ENCODE assay signal across 11 cellular contexts in the genomic region with DNA sequence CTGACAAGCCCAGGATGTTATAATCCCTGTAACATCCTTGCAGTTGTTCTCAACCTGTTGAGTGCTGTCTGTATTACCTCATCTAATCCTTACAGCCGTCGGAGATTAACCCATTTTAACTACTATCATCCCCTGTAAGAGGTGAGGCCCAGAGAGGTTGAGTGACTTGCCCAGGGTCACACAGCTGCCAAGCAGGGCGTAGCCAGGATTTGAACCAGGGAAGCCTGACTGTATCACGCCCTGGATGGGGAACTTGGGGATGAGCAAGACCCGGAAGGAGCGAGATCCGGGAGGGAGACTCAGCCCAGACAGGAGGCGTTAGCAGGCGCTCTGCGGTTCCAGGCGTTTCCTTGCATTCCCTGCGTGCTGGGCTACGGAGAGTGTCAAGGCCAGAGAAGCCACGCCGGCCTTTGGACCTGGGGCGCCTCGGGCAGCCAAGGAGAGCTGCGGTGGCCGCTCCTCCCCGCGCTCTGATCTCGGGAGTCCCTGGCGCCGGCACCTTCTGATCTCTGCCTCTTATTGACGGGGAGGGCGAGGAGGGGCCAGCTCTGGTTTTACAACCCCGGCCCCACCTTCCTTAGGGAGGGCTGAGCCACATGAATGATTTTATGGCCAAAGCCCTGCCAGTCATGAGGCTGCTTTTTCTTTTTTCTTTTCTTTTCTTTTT. TPM values are rescaled to one million over a fixed set of nuclear protein-coding genes. Genes with fewer than 3 reads are reported as not detected.
DNase-seq lines count a peak whose midpoint lies in the region; ATAC-seq and TF ChIP-seq lines count a peak whose summit lies in the region.
"Had no signal": no experiment of that assay in that cellular context is flagged by ENCODE, and none has a peak within 500 bp of the region (broad histone marks: within the 10 kb centered on the region; RNA-seq: fewer than 3 reads in every experiment).

No MANE protein-coding gene starts in this region.

- no peak overlapping the region for H3K27ac ChIP-seq in neural progenitor cell

- no peak overlapping the region for H3K9ac ChIP-seq in neural progenitor cell

- H3K4me1 ChIP-seq in neural progenitor cell = peaks cover 11% of the 10 kb centered on the region

- H3K36me3 ChIP-seq in neural progenitor cell = no peaks in the 10 kb centered on the region

- H3K27ac Mint-ChIP-seq in Calu3 (ENCODE audit: unreplicated experiment) (no peak overlapping the region), neural progenitor cell (peak overlapping the region; percentile 46)
- H3K27ac Mint-ChIP-seq: activated naive CD4-positive, alpha-beta T cell treated with anti-CD3 and anti-CD28 coated beads, Interleukin-2, amount 50 U/mL, for 72 hours had no signal

- H3K4me1 Mint-ChIP-seq in Calu3 (ENCODE audit: low read depth, unreplicated experiment) (peaks cover 28% of the 10 kb centered on the region), neural progenitor cell (peaks cover 25% of the 10 kb centered on the region)

- H3K9me3 Mint-ChIP-seq in Calu3 (ENCODE audit: low read depth, unreplicated experiment) = no peaks in the 10 kb centered on the region
- no peaks in the 10 kb centered on the region for H3K9me3 Mint-ChIP-seq in neural progenitor cell
- H3K9me3 Mint-ChIP-seq: activated naive CD4-positive, alpha-beta T cell treated with anti-CD3 and anti-CD28 coated beads, Interleukin-2, amount 50 U/mL, for 72 hours had no signal

- peak; percentile 57 for DNase-seq in Calu3
- peak; percentile 81 for DNase-seq in M059J (ENCODE audit: low read depth)
- no peak for DNase-seq in neural progenitor cell (ENCODE audit: low spot score)
- no peak for DNase-seq in activated T-cell treated with anti-CD3 and anti-CD28 coated beads for 4 hours
- DNase-seq in activated CD4-positive, CD25-positive, alpha-beta regulatory T cell (lab: John Stamatoyannopoulos, UW) = no peak
- no peak for DNase-seq in amygdala (lab: John Stamatoyannopoulos, UW)
- no peak for DNase-seq in G401 (ENCODE audit: low spot score)
- DNase-seq: left cardiac atrium; stimulated activated CD4-positive, alpha-beta T cell treated with anti-CD3 and anti-CD28 coated beads, Interleukin-2, amount 100 ng/mL, for 48 hours had no signal

- H3F3A ChIP-seq in neural progenitor cell (ENCODE audit: low read depth) = peaks cover 18% of the 10 kb centered on the region

- no peak overlapping the region for H3K4me3 ChIP-seq in neural progenitor cell

- H4K20me1 ChIP-seq in neural progenitor cell (ENCODE audit: low read depth) = no peaks in the 10 kb centered on the region

- peaks cover 12% of the 10 kb centered on the region for H3K36me3 Mint-ChIP-seq in Calu3 (ENCODE audit: insufficient read depth, unreplicated experiment)
- H3K36me3 Mint-ChIP-seq in neural progenitor cell = no peaks in the 10 kb centered on the region
- H3K36me3 Mint-ChIP-seq: activated naive CD4-positive, alpha-beta T cell treated with anti-CD3 and anti-CD28 coated beads, Interleukin-2, amount 50 U/mL, for 72 hours had no signal

- no peak overlapping the region for H3K4me3 Mint-ChIP-seq in Calu3 (ENCODE audit: low read depth, unreplicated experiment)
- no peak overlapping the region for H3K4me3 Mint-ChIP-seq in neural progenitor cell

- ATAC-seq in esophagus mucosa = peak; percentile 88

- H3K27me3 ChIP-seq in neural progenitor cell = no peaks in the 10 kb centered on the region

- intact Hi-C loops in Calu3 (cut with micrococcal nuclease; ENCODE audit: unreplicated experiment) = no loop called here

- CTCF ChIA-PET in Calu3 (lab: Charles Lee) = interaction anchor here (0.5 to 0.9 kb wide), 3 partner anchors 26 to 230 kb away, joined by 3 to 6 read pairs (median 3); no protein-coding TSS in a partner anchor

- H2AFZ ChIP-seq in neural progenitor cell (replicated peaks) = no peak overlapping the region

- H3K79me2 ChIP-seq in neural progenitor cell (ENCODE audit: low read depth) = no peaks in the 10 kb centered on the region

- in situ Hi-C loops in G401 (cut with HindIII; ENCODE audit: low sequenced_read_pairs) = no loop called here

- no peak for TF ChIP-seq CTCF in Calu3 (IDR thresholded peaks at IDR 0.05; ENCODE audit: unreplicated experiment)
- no peak for TF ChIP-seq CTCF in neural progenitor cell (IDR thresholded peaks at IDR 0.05)

- no TSS peak for BruUV-seq in Calu3 (replicated peaks; lab: Mats Ljungman, UMichigan)

- no peaks in the 10 kb centered on the region for H3K27me3 Mint-ChIP-seq in Calu3 (ENCODE audit: unreplicated experiment)
- peaks cover 3% of the 10 kb centered on the region for H3K27me3 Mint-ChIP-seq in neural progenitor cell (ENCODE audit: insufficient read depth, low read depth)

- H3K9me3 ChIP-seq in neural progenitor cell (ENCODE audit: low read depth) = no peaks in the 10 kb centered on the region

- no peak overlapping the region for H3K4me2 ChIP-seq in neural progenitor cell

RNA-seq across cellular contexts. Expression of gene SULT2B1, which starts 6.2 kb away (rescaled TPM):
- total RNA-seq in Calu3 (2022) (0.64 TPM in 1 of 2 replicates, not detected in the other), esophagus mucosa (245 TPM), neural progenitor cell (ENCODE audit: low replicate concordance) (1.6 TPM in 1 of 2 replicates, not detected in the other)
- total RNA-seq in M059J (2014; rRNA removed; shearing (Covaris generic)) = not detected in 2 replicates
- total RNA-seq in G401 (2014; rRNA removed; shearing (Covaris generic)) = 0.37 TPM in 1 of 2 replicates, not detected in the other
- total RNA-seq: activated naive CD4-positive, alpha-beta T cell treated with anti-CD3 and anti-CD28 coated beads, Interleukin-2, amount 50 U/mL, for 72 hours had no signal

RNA-seq across cellular contexts. Expression of gene LMTK3, which starts 46.5 kb away (rescaled TPM):
- 1.0 and 2.4 TPM in 2 replicates for total RNA-seq in Calu3 (2022)
- total RNA-seq in M059J (2014; rRNA removed; shearing (Covaris generic)) = 0.17 TPM in 1 of 2 replicates, not detected in the other
- 4.9 TPM for total RNA-seq in esophagus mucosa
- total RNA-seq in neural progenitor cell (ENCODE audit: low replicate concordance) = 0.02 and 3.5 TPM in 2 replicates
- total RNA-seq in G401 (2014; rRNA removed; shearing (Covaris generic)) = 8.1 and 12.5 TPM in 2 replicates

RNA-seq across cellular contexts. Expression of gene SPACA4, which starts 48.4 kb away (rescaled TPM):
- total RNA-seq in Calu3 (2022) = not detected in 2 replicates
- not detected in 2 replicates for total RNA-seq in M059J (2014; rRNA removed; shearing (Covaris generic))
- 0.64 TPM for total RNA-seq in esophagus mucosa
- total RNA-seq in neural progenitor cell (ENCODE audit: low replicate concordance) = not detected in 2 replicates
- total RNA-seq in G401 (2014; rRNA removed; shearing (Covaris generic)) = 0.55 TPM in 1 of 2 replicates, not detected in the other
- total RNA-seq: activated naive CD4-positive, alpha-beta T cell treated with anti-CD3 and anti-CD28 coated beads, Interleukin-2, amount 50 U/mL, for 72 hours; left cardiac atrium had no signal

RNA-seq across cellular contexts. Expression of gene FAM83E, which starts 56.7 kb away (rescaled TPM):
- total RNA-seq in Calu3 (2022) = 8.2 and 13.3 TPM in 2 replicates
- total RNA-seq in M059J (2014; rRNA removed; shearing (Covaris generic)) = 0.89 TPM in 1 of 2 replicates, not detected in the other
- total RNA-seq in esophagus mucosa = 6.5 TPM
- total RNA-seq in neural progenitor cell (ENCODE audit: low replicate concordance) = 0.06 and 2.6 TPM in 2 replicates
- total RNA-seq in G401 (2014; rRNA removed; shearing (Covaris generic)) = 0.34 TPM in 1 of 2 replicates, not detected in the other

Comparison
In these comparisons a context has a peak if more than half of its experiments do, and no peak if none do; other contexts are left out.
1. DNase-seq: peak in Calu3 (single experiment) and M059J (single experiment); none in neural progenitor cell (single experiment), activated T-cell treated with anti-CD3 and anti-CD28 coated beads for 4 hours (single experiment), activated CD4-positive, CD25-positive, alpha-beta regulatory T cell (0 of 4), amygdala (0 of 56) and G401 (single experiment).
2. RNA of gene SULT2B1, which starts 6.2 kb away (total RNA-seq): 245 TPM in esophagus mucosa (single experiment); 1.6 TPM in neural progenitor cell, not detected in M059J, 0.64 TPM in Calu3 and 0.37 TPM in G401; every median in the first group is over 10 times any median in the second.